Comparison of ENCODE assay signal across 34 cellular contexts in the genomic region with DNA sequence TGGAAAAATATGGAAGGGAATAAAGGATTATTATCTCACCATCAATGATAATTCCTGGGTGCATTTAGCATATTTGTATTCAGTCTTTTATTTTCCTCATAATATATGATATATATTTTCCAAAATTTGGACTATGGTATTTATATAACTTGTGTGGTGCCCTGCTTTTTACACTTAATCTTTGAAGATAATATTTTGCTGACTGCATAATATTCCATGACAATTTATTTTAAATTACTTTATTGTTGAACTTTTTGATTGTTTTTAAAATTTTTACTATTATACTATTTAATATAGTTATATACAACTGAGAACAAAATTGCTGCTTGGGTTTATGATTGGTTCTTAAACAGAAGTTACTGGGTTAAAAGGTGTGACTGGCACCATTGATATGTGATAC.
"Had no signal": no experiment of that assay in that cellular context is flagged by ENCODE, and none has a peak within 500 bp of the region (broad histone marks: within the 10 kb centered on the region; RNA-seq: fewer than 3 reads in every experiment).

No MANE protein-coding gene starts in this region.

- H3K9me3 ChIP-seq: MG63 had no signal

- H3K4me3 ChIP-seq: MG63 had no signal

- H3K27me3 ChIP-seq: MG63 had no signal

- H3K36me3 ChIP-seq: MG63 had no signal

- DNase-seq: Karpas-422, Kasumi-1, MG63, MM.1S, MV-4-11, NCI-H1048, NCI-H1092, NCI-H1092 treated with DMSO at 0.1 percent for 48 hours, NCI-H1105, NCI-H1105 treated with DMSO at 0.1 percent for 48 hours, NCI-H1417, NCI-H1417 treated with DMSO at 0.1 percent for 48 hours, NCI-H1436, NCI-H1436 treated with DMSO at 0.1 percent for 48 hours, NCI-H146, NCI-H1694, NCI-H1694 treated with DMSO at 0.1 percent for 48 hours, NCI-H187, NCI-H187 treated with DMSO at 0.1 percent for 48 hours, NCI-H1930, NCI-H2029, NCI-H2029 treated with DMSO at 0.1 percent for 48 hours, NCI-H2081, NCI-H2081 treated with DMSO at 0.1 percent for 48 hours, NCI-H2107, NCI-H2171, NCI-H2171 treated with DMSO at 0.1 percent for 48 hours, NCI-H2227 treated with DMSO at 0.1 percent for 48 hours, NCI-H226, NCI-H345, NCI-H446, NCI-H446 treated with DMSO at 0.1 percent for 48 hours, NCI-H510A, NCI-H510A treated with DMSO at 0.1 percent for 48 hours had no signal
